ENCODE assay signal across 8 cellular contexts in genomic region chr19:3343619-3344502, GRCh38. TPM values are rescaled to one million over a fixed set of nuclear protein-coding genes. Genes with fewer than 3 reads are reported as not detected.
A peak's percentile ranks its signal among the peaks of the same experiment; 100 is the strongest.
DNase-seq lines count a peak whose midpoint lies in the region; ATAC-seq, FAIRE-seq and TF ChIP-seq lines count a peak whose summit lies in the region.

No MANE protein-coding gene starts in this region.

- RAD21 ChIA-PET in GM12878 (lab: Charles Lee; ENCODE audit: unreplicated experiment) = interaction anchor here (2.0 kb wide), 1 partner anchor 85 kb away, joined by 19 read pairs; no protein-coding TSS in a partner anchor

- ATAC-seq in RWPE2 (ENCODE audit: low read depth) (peak; percentile 91), GM12878 (peak; percentile 91), HG02588 (IDR thresholded peaks at IDR 0.05; ENCODE audit: unreplicated experiment) (no peak), GM18861 (IDR thresholded peaks at IDR 0.05; ENCODE audit: unreplicated experiment) (no peak)

- no peak overlapping the region for H3K9ac ChIP-seq in GM12878 (ENCODE audit: control insufficient read depth, insufficient read depth, low read length)

- no peak overlapping the region; the same call in 1 of the 2 replicates for H2AFZ ChIP-seq in GM12878 (ENCODE audit: control insufficient read depth, low read depth, low read length)

- H3K4me3 ChIP-seq in H7 (ENCODE audit: insufficient read depth, low read depth, low read length) (no peak overlapping the region), RWPE2 (ENCODE audit: severe bottlenecking) (peak overlapping the region; percentile 12), GM12878 (no peak overlapping the region)

- H3K9me3 ChIP-seq in RWPE2 (ENCODE audit: severe bottlenecking) (no peaks in the 10 kb centered on the region), GM12878 (replicated peaks; ENCODE audit: control insufficient read depth, insufficient read depth, low read length) (no peaks in the 10 kb centered on the region)

- no peaks in the 10 kb centered on the region for H4K20me1 ChIP-seq in GM12878 (ENCODE audit: control insufficient read depth, insufficient read depth)

- in situ Hi-C loops in GM12878 (cut with MboI) = no loop called here

- WGBS in GM12878 (ENCODE audit: insufficient coverage, insufficient replicate concordance, low lambda C conversion rate, missing lambda C conversion rate) = 14% methylated on average over 26 of the region's 26 CpGs

- CTCF ChIA-PET in GM12878 (lab: Yijun Ruan, JAX) = interaction anchor here (0.8 to 3.0 kb wide), 5 partner anchors 18 to 129 kb away, joined by 3 to 24 read pairs (median 8); no protein-coding TSS in a partner anchor

- no TSS peak for BruUV-seq in GM12878 (replicated peaks; lab: Mats Ljungman, UMichigan)

- H3K79me2 ChIP-seq in GM12878 (ENCODE audit: control insufficient read depth, insufficient read depth, low read length) = no peaks in the 10 kb centered on the region

- TF ChIP-seq EP300 in GM12878 (IDR thresholded peaks at IDR 0.05; ENCODE audit: borderline replicate concordance in 1 of 2, control insufficient read depth in 1 of 2, low read depth in 2 of 2, low read length in 2 of 2) = no peak

- H3K4me2 ChIP-seq in GM12878 (ENCODE audit: control insufficient read depth, insufficient read depth) = 0 out of 2 replicates have a peak overlapping the region, but pooled peaks have one; percentile 30

- H3K4me1 ChIP-seq in RWPE2 (ENCODE audit: insufficient read depth, poor library complexity, severe bottlenecking) (peaks cover 7% of the 10 kb centered on the region), GM12878 (ENCODE audit: control insufficient read depth, insufficient read depth, low read length) (no peaks in the 10 kb centered on the region)

- H3K27ac ChIP-seq in RWPE2 (ENCODE audit: poor library complexity, severe bottlenecking) (peak overlapping the region; percentile 34), GM12878 (ENCODE audit: control insufficient read depth, insufficient read depth) (no peak overlapping the region)

- H3K27me3 ChIP-seq in H7 (ENCODE audit: control insufficient read depth, insufficient read depth, low read length) (no peaks in the 10 kb centered on the region), RWPE2 (ENCODE audit: insufficient read depth, poor library complexity, severe bottlenecking) (no peaks in the 10 kb centered on the region), GM12878 (replicated peaks in 1 of 2; ENCODE audit: control insufficient read depth in 2 of 2, insufficient read depth in 2 of 2, low read length in 1 of 2) (no peaks in the 10 kb centered on the region; a peak in 1 of 4 replicates)

- TF ChIP-seq CTCF in RWPE2 (IDR thresholded peaks at IDR 0.05; ENCODE audit: poor library complexity, severe bottlenecking) = no peak
- peak; percentile 12 to 35 (median 25); a peak in 4 of 6 replicates for TF ChIP-seq CTCF in GM12878 (IDR thresholded peaks at IDR 0.05 in 2 of 3, conservative IDR thresholded peaks at IDR 0.05 in 1 of 3; ENCODE audit: control insufficient read depth in 2 of 3, extremely low read depth in 1 of 3, insufficient read depth in 1 of 3, low read depth in 3 of 3, low read length in 3 of 3)

- peak; percentile 79 for FAIRE-seq in GM12878 (lab: Jason Lieb, UNC)

- intact Hi-C loops in GM12878 (cut with micrococcal nuclease; ENCODE audit: unreplicated experiment) = loop anchor here (5.0 kb wide), 1 partner anchor 83 kb away; no protein-coding TSS in a partner anchor

- H3K36me3 ChIP-seq in H7 (replicated peaks; ENCODE audit: control insufficient read depth, insufficient read depth, low read length) = no peaks in the 10 kb centered on the region
- H3K36me3 ChIP-seq in RWPE2 (ENCODE audit: low read depth) = no peaks in the 10 kb centered on the region
- no peaks in the 10 kb centered on the region for H3K36me3 ChIP-seq in GM12878 (ENCODE audit: control insufficient read depth in 2 of 2, insufficient read depth in 2 of 2, low read length in 1 of 2)

- SMC1A ChIA-PET in GM12878 (lab: Charles Lee; ENCODE audit: uncharacterized antibody, unreplicated experiment) = interaction anchor here (0.6 to 2.2 kb wide), 2 partner anchors 86 to 127 kb away, joined by 3 to 14 read pairs; no protein-coding TSS in a partner anchor

- TF ChIP-seq POLR2A in GM12878 (IDR thresholded peaks at IDR 0.05; ENCODE audit: low read depth, low read length) = no peak

- DNase-seq in Ammon's horn (ENCODE audit: low spot score) = peak; percentile 93
- peak; percentile 94 for DNase-seq in H7
- DNase-seq in RWPE2 (ENCODE audit: low spot score) = peak; percentile 87
- no peak for DNase-seq in GM12878 (ENCODE audit: low read depth, low spot score)
- DNase-seq in iPS-NIHi7 (ENCODE audit: extremely low spot score) = peak; percentile 69
- DNase-seq in stimulated activated CD4-positive, alpha-beta T cell treated with anti-CD3 and anti-CD28 coated beads, Interleukin-4, amount 100 ng/mL, for 24 hours = peak; percentile 65

- POLR2A ChIA-PET in GM12878 (lab: Charles Lee) = no interaction called here

- peak; percentile 55 for TF ChIP-seq RAD21 in GM12878 (IDR thresholded peaks at IDR 0.05; ENCODE audit: insufficient read depth, low read depth, low read length)

TF ChIP-seq in GM12878, 131 proteins besides CTCF, POLR2A, EP300 and RAD21 (continues in another document):
- TF ChIP-seq SMAD1 (IDR thresholded peaks at IDR 0.05; ENCODE audit: low read depth, partially characterized antibody) (no peak), SPI1 (IDR thresholded peaks at IDR 0.05; ENCODE audit: borderline replicate concordance, insufficient read depth, low read depth, low read length) (no peak), LARP7 (IDR thresholded peaks at IDR 0.05) (peak; percentile 50; the same call in 1 of the 2 replicates), FOS (IDR thresholded peaks at IDR 0.05; ENCODE audit: borderline replicate concordance, extremely low read depth, insufficient read length) (peak; percentile 58), ZBTB33 (IDR thresholded peaks at IDR 0.05) (no peak), USF2 (IDR thresholded peaks at IDR 0.05; ENCODE audit: borderline replicate concordance, low read depth, low read length) (no peak), ATF2 (IDR thresholded peaks at IDR 0.05; ENCODE audit: low read length) (no peak), NFYA (IDR thresholded peaks at IDR 0.05; ENCODE audit: borderline replicate concordance, low read depth, low read length) (peak; percentile 43), PAX8 (IDR thresholded peaks at IDR 0.05) (no peak)

RNA-seq across cellular contexts. Expression of gene NFIC, which starts 22.5 kb away (rescaled TPM):
- 1.7 and 2.2 TPM in 2 replicates for total RNA-seq in H7 (2014; rRNA removed; shearing (Covaris generic))
- total RNA-seq in GM12878 (2013; cell fraction: nucleolus; rRNA removed) = 77.1 and 95.5 TPM in 2 replicates
- total RNA-seq in GM12878 (2014; rRNA removed) = 8.8 and 9.2 TPM in 2 replicates
- 2.8 and 5.3 TPM in 2 replicates for total RNA-seq in GM12878 (2014; rRNA removed; fragmentation: Illumina TruSeq; extraction: Trizol)
- total RNA-seq in GM12878 (2021) = 50.5 and 53.5 TPM in 2 replicates
- polyA plus RNA-seq in GM12878 (2011; ENCODE audit: low read depth) = 3.6 TPM
- 0.86 and 1.6 TPM in 2 replicates for polyA plus RNA-seq in GM12878 (2011; rRNA removed)
- polyA plus RNA-seq in GM12878 (2011; cell fraction: cytosol; rRNA removed) = 2.1 and 2.2 TPM in 2 replicates
- polyA plus RNA-seq in GM12878 (2011; cell fraction: nucleus; rRNA removed) = 11.0 and 19.5 TPM in 2 replicates
- polyA plus RNA-seq in GM12878 (2012) = 12.5 and 13.5 TPM in 2 replicates
- 4.6 and 11.1 TPM in 2 replicates for polyA plus RNA-seq in GM12878 (2014; fragmentation: Illumina TruSeq; extraction: Trizol)
- 1 to 10 TPM in 1 of 2 experiments, under 1 TPM in 1; 0.71 to 1.1 TPM for polyA plus RNA-seq in GM12878 (2014; fragmentation: Nextera tagmentation; extraction: Ambion mirVana)
- polyA plus RNA-seq in GM12878 (2014; rRNA removed) = 13.8 and 16.8 TPM in 2 replicates
- polyA plus RNA-seq in GM12878 (2016; fragmentation: Nextera tagmentation; extraction: Ambion mirVana) = 10 to 100 TPM; 18.5 to 22.2 TPM
- 3.4 and 7.2 TPM in 2 replicates for polyA minus RNA-seq in GM12878 (2011; rRNA and poly(A)+ RNA removed)
- polyA minus RNA-seq in GM12878 (2011; cell fraction: cytosol; rRNA and poly(A)+ RNA removed) = 8.4 and 9.6 TPM in 2 replicates
- polyA minus RNA-seq in GM12878 (2011; cell fraction: nucleus; rRNA and poly(A)+ RNA removed) = 8.9 and 14.9 TPM in 2 replicates

Comparison
In these comparisons a context has a peak if more than half of its experiments do, and no peak if none do; other contexts are left out.
1. ATAC-seq: peak in RWPE2 (single experiment) and GM12878 (single experiment); none in HG02588 (single experiment) and GM18861 (single experiment).